Comparison of ENCODE assay signal across 19 cellular contexts in genomic region chr11:28346721-28347120, GRCh38.
"Had no signal": no experiment of that assay in that cellular context is flagged by ENCODE, and none has a peak within 500 bp of the region (broad histone marks: within the 10 kb centered on the region; RNA-seq: fewer than 3 reads in every experiment).

No MANE protein-coding gene starts in this region.

- H3K36me3 Mint-ChIP-seq: brain; immature natural killer cell; naive thymus-derived CD8-positive, alpha-beta T cell had no signal

- H3K9me3 ChIP-seq: gastrocnemius medialis, heart left ventricle, sigmoid colon, upper lobe of left lung had no signal

- H3K27ac ChIP-seq: gastrocnemius medialis, heart left ventricle, parathyroid adenoma, sigmoid colon, upper lobe of left lung had no signal

- H3K4me3 Mint-ChIP-seq: activated B cell treated with CpG ODN at 0.5 μM for 24 hours; activated CD4-positive, alpha-beta T cell treated with anti-CD3 and anti-CD28 coated beads, Interleukin-2, amount 10 ng/mL, durations not matched to agents 24 days and 14 days; activated naive CD8-positive, alpha-beta T cell; brain; immature natural killer cell; naive thymus-derived CD8-positive, alpha-beta T cell; stimulated activated naive CD8-positive, alpha-beta T cell treated with anti-CD3 and anti-CD28 coated beads, Interleukin-15, amount 100 ng/mL, for 72 hours had no signal

- H3K9ac ChIP-seq: parathyroid adenoma had no signal

- DNase-seq: activated B cell treated with CpG ODN at 0.5 μM for 24 hours; activated CD4-positive, alpha-beta T cell treated with anti-CD3 and anti-CD28 coated beads, Interleukin-2, amount 10 ng/mL, durations not matched to agents 24 days and 14 days; activated CD8-positive, alpha-beta memory T cell treated with anti-CD3 and anti-CD28 coated beads, Interleukin-2, amount 50 U/mL, for 48 hours; activated gamma-delta T cell treated with Interleukin-2 at 50 U/mL for 16 hours; amygdala; cerebellar nuclear complex; effector CD8-positive, alpha-beta T cell; gastrocnemius medialis; heart left ventricle; immature natural killer cell; left cardiac atrium; naive thymus-derived CD8-positive, alpha-beta T cell; sigmoid colon; stimulated activated CD4-positive, alpha-beta T cell treated with anti-CD3 and anti-CD28 coated beads, Interleukin-1b, Interleukin-23, amount 100 ng/mL, for 48 hours; stimulated activated naive CD8-positive, alpha-beta T cell treated with anti-CD3 and anti-CD28 coated beads, Interleukin-15, amount 100 ng/mL, for 72 hours; upper lobe of left lung had no signal

- H3K27ac Mint-ChIP-seq: activated B cell treated with CpG ODN at 0.5 μM for 24 hours; activated CD4-positive, alpha-beta T cell treated with anti-CD3 and anti-CD28 coated beads, Interleukin-2, amount 10 ng/mL, durations not matched to agents 24 days and 14 days; activated naive CD8-positive, alpha-beta T cell; brain; immature natural killer cell; naive thymus-derived CD8-positive, alpha-beta T cell; stimulated activated naive CD8-positive, alpha-beta T cell treated with anti-CD3 and anti-CD28 coated beads, Interleukin-15, amount 100 ng/mL, for 72 hours had no signal

- H3K4me1 ChIP-seq: gastrocnemius medialis, heart left ventricle, parathyroid adenoma, upper lobe of left lung had no signal

- H3K27me3 ChIP-seq: gastrocnemius medialis, heart left ventricle, sigmoid colon, upper lobe of left lung had no signal

- ATAC-seq: gastrocnemius medialis; heart left ventricle; left cardiac atrium; naive thymus-derived CD8-positive, alpha-beta T cell; stimulated activated naive CD8-positive, alpha-beta T cell treated with anti-CD3 and anti-CD28 coated beads, Interleukin-15, amount 100 ng/mL, for 72 hours had no signal

- H3K9me3 Mint-ChIP-seq: activated B cell treated with CpG ODN at 0.5 μM for 24 hours, brain had no signal

- H3K4me1 Mint-ChIP-seq: activated B cell treated with CpG ODN at 0.5 μM for 24 hours; activated CD4-positive, alpha-beta T cell treated with anti-CD3 and anti-CD28 coated beads, Interleukin-2, amount 10 ng/mL, durations not matched to agents 24 days and 14 days; immature natural killer cell; naive thymus-derived CD8-positive, alpha-beta T cell; stimulated activated naive CD8-positive, alpha-beta T cell treated with anti-CD3 and anti-CD28 coated beads, Interleukin-15, amount 100 ng/mL, for 72 hours had no signal

- H3K27me3 Mint-ChIP-seq: activated B cell treated with CpG ODN at 0.5 μM for 24 hours; activated CD4-positive, alpha-beta T cell treated with anti-CD3 and anti-CD28 coated beads, Interleukin-2, amount 10 ng/mL, durations not matched to agents 24 days and 14 days; activated naive CD8-positive, alpha-beta T cell; brain; stimulated activated naive CD8-positive, alpha-beta T cell treated with anti-CD3 and anti-CD28 coated beads, Interleukin-15, amount 100 ng/mL, for 72 hours had no signal

- H3K4me3 ChIP-seq: gastrocnemius medialis, heart left ventricle, sigmoid colon, upper lobe of left lung had no signal

- H2AFZ ChIP-seq: parathyroid adenoma had no signal

- H3K36me3 ChIP-seq: gastrocnemius medialis, heart left ventricle, sigmoid colon, upper lobe of left lung had no signal
